Comparison of ENCODE assay signal across 13 cellular contexts in the genomic region with DNA sequence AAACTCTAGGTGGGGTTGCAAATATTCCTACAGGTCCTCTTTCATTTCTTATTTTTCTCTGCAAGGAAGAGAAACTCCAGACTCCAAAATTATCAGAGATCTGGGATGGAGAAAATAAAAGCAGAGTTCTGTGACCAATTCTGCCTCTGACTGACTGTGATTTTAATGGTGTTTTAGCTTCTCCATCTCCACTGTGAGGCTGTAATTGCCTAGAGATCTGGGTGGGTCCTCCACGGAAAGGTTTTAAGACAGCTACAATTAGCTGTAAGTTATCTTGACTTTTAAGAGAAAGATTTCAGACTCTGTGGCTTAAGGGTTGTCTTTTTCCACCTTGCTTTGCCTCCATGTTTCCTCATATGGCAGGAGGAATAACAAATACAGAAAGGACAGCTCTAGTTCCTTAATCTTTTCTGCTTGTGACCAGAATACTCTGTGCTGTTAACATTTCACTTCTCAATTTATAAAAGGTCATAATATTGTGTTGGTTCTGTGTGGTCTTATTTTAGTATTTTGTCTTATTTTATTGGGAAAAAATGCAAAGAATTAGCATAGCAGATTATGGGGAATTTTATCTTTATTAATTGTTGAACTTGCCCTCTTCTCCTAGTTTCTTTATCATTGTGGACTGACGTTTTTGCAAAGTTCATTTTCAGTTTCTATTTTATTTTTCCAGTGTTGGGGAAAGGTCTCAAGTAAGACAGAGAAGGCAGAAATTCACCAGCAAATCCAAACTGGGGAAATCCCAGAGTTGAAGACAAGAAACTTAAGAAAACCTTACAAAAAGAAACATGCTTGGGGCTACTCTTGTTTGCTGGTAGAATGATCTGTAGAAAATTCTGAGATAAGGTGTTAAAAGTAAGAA.
DNase-seq lines count a peak whose midpoint lies in the region; ATAC-seq and TF ChIP-seq lines count a peak whose summit lies in the region.
"Had no signal": no experiment of that assay in that cellular context is flagged by ENCODE, and none has a peak within 500 bp of the region (broad histone marks: within the 10 kb centered on the region; RNA-seq: fewer than 3 reads in every experiment).

No MANE protein-coding gene starts in this region.

- H3K27ac Mint-ChIP-seq in activated T-helper 2 cell treated with anti-CD3 and anti-CD28 coated beads, Interferon-gamma antibody, Interleukin-2, Interleukin-4, amounts not matched to agents 10 μg/mL and 5 μg/mL and 100 μg/mL, durations not matched to agents 14 hours and 24 hours and 36 hours: peak overlapping the region; percentile 58
- H3K27ac Mint-ChIP-seq: CD4-positive, alpha-beta T cell had no signal

- peak; percentile 73 for ATAC-seq in GM21717 (IDR thresholded peaks at IDR 0.05; ENCODE audit: unreplicated experiment)
- ATAC-seq in HG03520 (IDR thresholded peaks at IDR 0.05; ENCODE audit: unreplicated experiment): no peak
- no peak for ATAC-seq in left colon
- ATAC-seq: body of pancreas had no signal

- H3K27me3 ChIP-seq in muscle layer of duodenum (ENCODE audit: low read depth, low read length) (no peaks in the 10 kb centered on the region), prostate gland (replicated peaks; ENCODE audit: insufficient read depth) (no peaks in the 10 kb centered on the region)
- H3K27me3 ChIP-seq: body of pancreas had no signal

- H3K9me3 ChIP-seq in muscle layer of duodenum (ENCODE audit: control insufficient read depth in 1 of 2, low read length in 2 of 2) (no peaks in the 10 kb centered on the region), prostate gland (no peaks in the 10 kb centered on the region)
- H3K9me3 ChIP-seq: body of pancreas had no signal

- H3K4me3 ChIP-seq in muscle layer of duodenum (ENCODE audit: low read depth in 1 of 2, low read length in 2 of 2) (peak overlapping the region in 1 of 2 donors; percentile 9), prostate gland (no peak overlapping the region)
- H3K4me3 ChIP-seq: body of pancreas had no signal

- H3K36me3 Mint-ChIP-seq in activated T-helper 2 cell treated with anti-CD3 and anti-CD28 coated beads, Interferon-gamma antibody, Interleukin-2, Interleukin-4, amounts not matched to agents 10 μg/mL and 5 μg/mL and 100 μg/mL, durations not matched to agents 14 hours and 24 hours and 36 hours (ENCODE audit: low read depth): no peaks in the 10 kb centered on the region

- H3K9me3 Mint-ChIP-seq in activated T-helper 2 cell treated with anti-CD3 and anti-CD28 coated beads, Interferon-gamma antibody, Interleukin-2, Interleukin-4, amounts not matched to agents 10 μg/mL and 5 μg/mL and 100 μg/mL, durations not matched to agents 14 hours and 24 hours and 36 hours: no peaks in the 10 kb centered on the region
- H3K9me3 Mint-ChIP-seq: CD4-positive, alpha-beta T cell had no signal

- WGBS in prostate gland: 23% methylated on average over 2 of the region's 2 CpGs

- H3K4me1 Mint-ChIP-seq in activated T-helper 2 cell treated with anti-CD3 and anti-CD28 coated beads, Interferon-gamma antibody, Interleukin-2, Interleukin-4, amounts not matched to agents 10 μg/mL and 5 μg/mL and 100 μg/mL, durations not matched to agents 14 hours and 24 hours and 36 hours (ENCODE audit: low read depth): peaks cover 15% of the 10 kb centered on the region

- no peaks in the 10 kb centered on the region for H3K27me3 Mint-ChIP-seq in activated T-helper 2 cell treated with anti-CD3 and anti-CD28 coated beads, Interferon-gamma antibody, Interleukin-2, Interleukin-4, amounts not matched to agents 10 μg/mL and 5 μg/mL and 100 μg/mL, durations not matched to agents 14 hours and 24 hours and 36 hours (ENCODE audit: low read depth)
- H3K27me3 Mint-ChIP-seq: CD4-positive, alpha-beta T cell had no signal

- H3K4me3 Mint-ChIP-seq in activated T-helper 2 cell treated with anti-CD3 and anti-CD28 coated beads, Interferon-gamma antibody, Interleukin-2, Interleukin-4, amounts not matched to agents 10 μg/mL and 5 μg/mL and 100 μg/mL, durations not matched to agents 14 hours and 24 hours and 36 hours (ENCODE audit: low read depth): no peak overlapping the region
- H3K4me3 Mint-ChIP-seq: CD4-positive, alpha-beta T cell had no signal

- DNase-seq in CD1c-positive myeloid dendritic cell (ENCODE audit: extremely low spot score) (peak; percentile 17), GM13976 (ENCODE audit: low spot score) (no peak), prostate gland (ENCODE audit: low spot score) (no peak), left colon (no peak)
- no peak for DNase-seq in activated T-helper 2 cell treated with anti-CD3 and anti-CD28 coated beads, Interferon-gamma antibody, Interleukin-2, Interleukin-4, amounts not matched to agents 10 μg/mL and 5 μg/mL and 100 μg/mL, durations not matched to agents 14 hours and 24 hours and 36 hours (ENCODE audit: low spot score)
- DNase-seq: body of pancreas; CD4-positive, alpha-beta T cell; H7; NCI-H2107; T-helper 9 cell had no signal

- no peak for TF ChIP-seq POLR2A in prostate gland (IDR thresholded peaks at IDR 0.05)

- H3K4me1 ChIP-seq in muscle layer of duodenum (ENCODE audit: control insufficient read depth in 1 of 2, insufficient read depth in 2 of 2, low read length in 2 of 2): no peaks in the 10 kb centered on the region
- H3K4me1 ChIP-seq in prostate gland (replicated peaks): no peaks in the 10 kb centered on the region
- H3K4me1 ChIP-seq: body of pancreas had no signal

- no peaks in the 10 kb centered on the region for H3K36me3 ChIP-seq in muscle layer of duodenum (ENCODE audit: control insufficient read depth in 1 of 2, insufficient read depth in 2 of 2, low read length in 2 of 2)
- no peaks in the 10 kb centered on the region for H3K36me3 ChIP-seq in prostate gland

- in situ Hi-C loops in GM13976 (cut with MboI; ENCODE audit: low sequenced_read_pairs, unreplicated experiment): no loop called here

- H3K27ac ChIP-seq in muscle layer of duodenum (ENCODE audit: low read length): peak overlapping the region; percentile 13
- H3K27ac ChIP-seq in prostate gland: no peak overlapping the region
- H3K27ac ChIP-seq: body of pancreas had no signal

- intact Hi-C loops in activated T-helper 2 cell treated with anti-CD3 and anti-CD28 coated beads, Interferon-gamma antibody, Interleukin-2, Interleukin-4, amounts not matched to agents 10 μg/mL and 5 μg/mL and 100 μg/mL, durations not matched to agents 14 hours and 24 hours and 36 hours (cut with micrococcal nuclease): no loop called here
- intact Hi-C loops in prostate gland (cut with DNase I) (no loop called here), left colon (cut with DNase I, micrococcal nuclease) (no loop called here)

- TF ChIP-seq CTCF in GM13976 (IDR thresholded peaks at IDR 0.05; ENCODE audit: borderline replicate concordance, control extremely low read depth, extremely low read depth, insufficient read depth, missing control alignments) (no peak), prostate gland (IDR thresholded peaks at IDR 0.05) (no peak)
